Comparison of ENCODE assay signal across 11 cellular contexts in the genomic region with DNA sequence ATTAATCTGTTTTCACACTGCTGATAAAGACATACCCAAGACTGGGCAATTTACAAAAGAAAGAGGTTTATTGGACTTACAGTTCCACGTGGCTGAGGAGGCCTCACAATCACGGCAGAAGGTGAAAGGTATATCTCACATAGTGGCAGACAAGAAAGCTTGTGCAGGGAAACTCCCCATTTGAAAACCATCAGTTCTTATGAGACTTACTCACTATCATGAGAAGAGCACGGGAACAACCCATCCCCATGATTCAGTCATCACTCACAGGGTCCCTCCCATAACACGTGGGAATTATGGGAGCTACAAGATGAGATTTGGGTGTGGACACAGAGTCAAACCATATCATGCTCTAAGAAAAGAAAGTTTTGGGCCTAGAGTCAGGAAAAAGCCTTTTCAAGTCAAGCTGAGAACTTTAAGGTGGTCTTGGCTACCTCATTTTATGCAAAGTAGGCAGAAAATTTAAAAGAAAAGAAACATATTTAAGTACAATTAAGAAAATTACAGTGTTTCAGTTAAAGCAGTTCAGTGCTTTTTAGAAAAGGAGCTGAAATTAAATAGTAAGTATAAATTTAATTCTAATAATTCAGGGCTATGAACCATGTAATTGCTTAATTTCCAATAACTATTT. TPM values are rescaled to one million over a fixed set of nuclear protein-coding genes. Genes with fewer than 3 reads are reported as not detected.
DNase-seq lines count a peak whose midpoint lies in the region; ATAC-seq and TF ChIP-seq lines count a peak whose summit lies in the region.
"Had no signal": no experiment of that assay in that cellular context is flagged by ENCODE, and none has a peak within 500 bp of the region (broad histone marks: within the 10 kb centered on the region; RNA-seq: fewer than 3 reads in every experiment).

No MANE protein-coding gene starts in this region.

- intact Hi-C loops in activated CD4-positive, alpha-beta T cell treated with anti-CD3 and anti-CD28 coated beads for 36 hours (cut with DNase I, micrococcal nuclease): loop anchor here (5.0 kb wide), 3 partner anchors 146 to 889 kb away; partner anchors contain the start of gene LDAF1 (in 1 of the 2)
- intact Hi-C loops in Panc1 (cut with micrococcal nuclease; ENCODE audit: unreplicated experiment): loop anchor here (5.0 kb wide), 1 partner anchor 146 kb away; the partner anchor contains the start of gene LDAF1
- intact Hi-C loops in esophagus squamous epithelium (cut with DNase I): no loop called here

- no peaks in the 10 kb centered on the region for H3K36me3 ChIP-seq in Panc1 (ENCODE audit: control insufficient read depth, insufficient read depth, low read length)
- H3K36me3 ChIP-seq in esophagus squamous epithelium: no peaks in the 10 kb centered on the region
- H3K36me3 ChIP-seq: left lung had no signal

- no peaks in the 10 kb centered on the region for H3K36me3 Mint-ChIP-seq in activated CD4-positive, alpha-beta T cell treated with anti-CD3 and anti-CD28 coated beads for 36 hours (ENCODE audit: low read depth)
- H3K36me3 Mint-ChIP-seq in stimulated activated memory B cell treated with anti-CD40 and anti-IgM and Interleukin-4, amounts not matched to agents 10 μg/mL and 1 μg/mL and 100 μg/mL, for 72 hours: no peaks in the 10 kb centered on the region

- CTCF ChIA-PET in activated CD4-positive, alpha-beta T cell treated with anti-CD3 and anti-CD28 coated beads for 36 hours (lab: Charles Lee): interaction anchor here (1.0 to 2.5 kb wide), 2 partner anchors 114 to 143 kb away, joined by 6 to 9 read pairs; no protein-coding TSS in a partner anchor
- CTCF ChIA-PET in Panc1 (lab: Charles Lee): interaction anchor here (1.7 kb wide), 1 partner anchor 114 kb away, joined by 5 read pairs; no protein-coding TSS in a partner anchor

- DNase-seq in activated CD4-positive, alpha-beta T cell treated with anti-CD3 and anti-CD28 coated beads for 36 hours: peak; percentile 18
- no peak for DNase-seq in activated CD4-positive, alpha-beta T cell treated with anti-CD3 and anti-CD28 coated beads for 4 hours
- DNase-seq in Panc1 (ENCODE audit: low read depth, low spot score) (peak; percentile 96), esophagus squamous epithelium (lab: John Stamatoyannopoulos, UW) (no peak), NOMO-1 treated with DMSO at 0.1 percent for 48 hours (lab: John Stamatoyannopoulos, UW; ENCODE audit: unreplicated experiment) (no peak)
- DNase-seq: left lung had no signal

- TF ChIP-seq CTCF in Panc1 (IDR thresholded peaks at IDR 0.05) (no peak), esophagus squamous epithelium (IDR thresholded peaks at IDR 0.05) (no peak)

- H3K4me3 Mint-ChIP-seq in activated CD4-positive, alpha-beta T cell treated with anti-CD3 and anti-CD28 coated beads for 36 hours: no peak overlapping the region
- H3K4me3 Mint-ChIP-seq in stimulated activated memory B cell treated with anti-CD40 and anti-IgM and Interleukin-4, amounts not matched to agents 10 μg/mL and 1 μg/mL and 100 μg/mL, for 72 hours: peak overlapping the region; percentile 97

- TF ChIP-seq POLR2A in esophagus squamous epithelium (IDR thresholded peaks at IDR 0.05): peak in 1 of 4 donors; percentile 47

- H3K27ac ChIP-seq in Panc1 (ENCODE audit: low read length) (no peak overlapping the region), esophagus squamous epithelium (peak overlapping the region; percentile 90 to 96 (median 91))
- H3K27ac ChIP-seq: C4-2B, left lung had no signal

- POLR2A ChIA-PET in activated CD4-positive, alpha-beta T cell treated with anti-CD3 and anti-CD28 coated beads for 36 hours (lab: Charles Lee): interaction anchor here (0.6 kb wide), 2 partner anchors 13 to 905 kb away, joined by 3 read pairs; no protein-coding TSS in a partner anchor
- POLR2A ChIA-PET in Panc1 (lab: Charles Lee): no interaction called here

- no peaks in the 10 kb centered on the region for H3K9me3 Mint-ChIP-seq in activated CD4-positive, alpha-beta T cell treated with anti-CD3 and anti-CD28 coated beads for 36 hours (ENCODE audit: low read depth)
- no peaks in the 10 kb centered on the region for H3K9me3 Mint-ChIP-seq in stimulated activated memory B cell treated with anti-CD40 and anti-IgM and Interleukin-4, amounts not matched to agents 10 μg/mL and 1 μg/mL and 100 μg/mL, for 72 hours
- H3K9me3 Mint-ChIP-seq: central memory CD8-positive, alpha-beta T cell had no signal

- H3K27me3 ChIP-seq in Panc1 (ENCODE audit: control insufficient read depth, insufficient read depth, low read length) (no peaks in the 10 kb centered on the region), esophagus squamous epithelium (no peaks in the 10 kb centered on the region)

- peak; percentile 42 for ATAC-seq in activated CD4-positive, alpha-beta T cell treated with anti-CD3 and anti-CD28 coated beads for 36 hours
- ATAC-seq in Panc1: no peak
- no peak for ATAC-seq in stimulated activated memory B cell treated with anti-CD40 and anti-IgM and Interleukin-4, amounts not matched to agents 10 μg/mL and 1 μg/mL and 100 μg/mL, for 72 hours
- ATAC-seq in GM19035 (IDR thresholded peaks at IDR 0.05; ENCODE audit: unreplicated experiment): no peak
- no peak for ATAC-seq in GM18520 (IDR thresholded peaks at IDR 0.05; ENCODE audit: unreplicated experiment)

- WGBS in esophagus squamous epithelium, 2 donors: 22 to 52% methylated on average over 4 of the region's 4 CpGs

- H3K4me3 ChIP-seq in Panc1 (ENCODE audit: low read depth in 2 of 2, low read length in 2 of 2): peak overlapping the region in 1 of 2 experiments; percentile 87; a peak in 2 of 4 replicates
- H3K4me3 ChIP-seq in esophagus squamous epithelium: peak overlapping the region in 2 of 4 donors; percentile 64 to 86

- in situ Hi-C loops in Panc1 (cut with HindIII; ENCODE audit: low pct_unique_long_range_greater_than_20kb, low sequenced_read_pairs): no loop called here

- H3K4me1 ChIP-seq in Panc1 (ENCODE audit: control insufficient read depth, insufficient read depth, low read length) (peaks cover 8% of the 10 kb centered on the region; the same call in 1 of the 2 replicates), esophagus squamous epithelium (peaks cover 5 to 34% (median 13%) of the 10 kb centered on the region in 3 donors)

- no peak overlapping the region for H3K27ac Mint-ChIP-seq in activated CD4-positive, alpha-beta T cell treated with anti-CD3 and anti-CD28 coated beads for 36 hours
- H3K27ac Mint-ChIP-seq in stimulated activated memory B cell treated with anti-CD40 and anti-IgM and Interleukin-4, amounts not matched to agents 10 μg/mL and 1 μg/mL and 100 μg/mL, for 72 hours: peak overlapping the region; percentile 93

- H3K27me3 Mint-ChIP-seq in activated CD4-positive, alpha-beta T cell treated with anti-CD3 and anti-CD28 coated beads for 36 hours: peaks cover 20% of the 10 kb centered on the region
- H3K27me3 Mint-ChIP-seq in stimulated activated memory B cell treated with anti-CD40 and anti-IgM and Interleukin-4, amounts not matched to agents 10 μg/mL and 1 μg/mL and 100 μg/mL, for 72 hours: no peaks in the 10 kb centered on the region

- no peaks in the 10 kb centered on the region for H3K9me3 ChIP-seq in Panc1 (ENCODE audit: control insufficient read depth, insufficient read depth, low read depth, low read length)
- no peaks in the 10 kb centered on the region for H3K9me3 ChIP-seq in esophagus squamous epithelium
- H3K9me3 ChIP-seq: left lung had no signal

- H3K4me1 Mint-ChIP-seq in activated CD4-positive, alpha-beta T cell treated with anti-CD3 and anti-CD28 coated beads for 36 hours: peaks cover 25% of the 10 kb centered on the region
- peaks cover 31% of the 10 kb centered on the region for H3K4me1 Mint-ChIP-seq in stimulated activated memory B cell treated with anti-CD40 and anti-IgM and Interleukin-4, amounts not matched to agents 10 μg/mL and 1 μg/mL and 100 μg/mL, for 72 hours

- no TSS peak for BruUV-seq in Panc1 (replicated peaks; lab: Mats Ljungman, UMichigan)

RNA-seq across cellular contexts. Expression of gene CRYM, which starts 24.9 kb away (rescaled TPM):
- total RNA-seq in activated CD4-positive, alpha-beta T cell treated with anti-CD3 and anti-CD28 coated beads for 36 hours: not detected
- total RNA-seq in Panc1 (2021; ENCODE audit: unreplicated experiment) (0.41 TPM), esophagus squamous epithelium (10 to 100 TPM in 1 of 4 donors, 1 to 10 TPM in 3; 2.0 to 13.9 (median 5.8) TPM)
- 0.47 TPM for polyA plus RNA-seq in Panc1 (2012; ENCODE audit: insufficient read length)

Comparison
In these comparisons a context has a peak if more than half of its experiments do, and no peak if none do; other contexts are left out.
1. DNase-seq: peak in activated CD4-positive, alpha-beta T cell treated with anti-CD3 and anti-CD28 coated beads for 36 hours (single experiment) and Panc1 (single experiment); none in activated CD4-positive, alpha-beta T cell treated with anti-CD3 and anti-CD28 coated beads for 4 hours (0 of 2), esophagus squamous epithelium (single experiment) and NOMO-1 treated with DMSO at 0.1 percent for 48 hours (single experiment).